In genomic region chr19:5693195-5694166, GRCh38 we compare ENCODE assay signal across 11 cellular contexts. TPM values are rescaled to one million over a fixed set of nuclear protein-coding genes. Genes with fewer than 3 reads are reported as not detected.
DNase-seq lines count a peak whose midpoint lies in the region; ATAC-seq and TF ChIP-seq lines count a peak whose summit lies in the region.
"Had no signal": no experiment of that assay in that cellular context is flagged by ENCODE, and none has a peak within 500 bp of the region (broad histone marks: within the 10 kb centered on the region; RNA-seq: fewer than 3 reads in every experiment).

No MANE protein-coding gene starts in this region.

- H3K4me3 Mint-ChIP-seq in glutamatergic neuron (ENCODE audit: unreplicated experiment): no peak overlapping the region

- intact Hi-C loops in vagina (cut with DNase I): no loop called here

- H3K36me3 ChIP-seq in vagina: peaks cover 0 to 52% of the 10 kb centered on the region in 2 donors

- H3K27me3 ChIP-seq in vagina: no peaks in the 10 kb centered on the region

- peak; percentile 31 for DNase-seq in stimulated activated CD4-positive, alpha-beta T cell treated with anti-CD3 and anti-CD28 coated beads, Interleukin-4, amount 100 ng/mL, for 24 hours
- no peak for DNase-seq in stimulated activated CD4-positive, alpha-beta T cell treated with anti-CD3 and anti-CD28 coated beads, Interleukin-4, amount 100 ng/mL, for 1 hour
- DNase-seq in SW480 (ENCODE audit: low spot score) (peak; percentile 26), glutamatergic neuron (no peak), retina (no peak), NCI-H2227 (lab: John Stamatoyannopoulos, UW; ENCODE audit: unreplicated experiment) (no peak), vagina (ENCODE audit: extremely low spot score in 2 of 2) (no peak)
- DNase-seq: DMS79 treated with DMSO at 0.1 percent for 48 hours had no signal

- TF ChIP-seq CTCF in glutamatergic neuron (IDR thresholded peaks at IDR 0.05; ENCODE audit: partially characterized antibody, unreplicated experiment): no peak
- TF ChIP-seq CTCF in vagina (IDR thresholded peaks at IDR 0.05): no peak

- peak overlapping the region; percentile 43 for H3K27ac Mint-ChIP-seq in glutamatergic neuron (ENCODE audit: unreplicated experiment)

- TF ChIP-seq POLR2A in vagina (IDR thresholded peaks at IDR 0.05): no peak

- peaks cover 34% of the 10 kb centered on the region for H3K4me1 ChIP-seq in vagina

- H3K9me3 Mint-ChIP-seq in glutamatergic neuron (ENCODE audit: unreplicated experiment): peaks cover 16% of the 10 kb centered on the region

- no peaks in the 10 kb centered on the region for H3K36me3 Mint-ChIP-seq in glutamatergic neuron (ENCODE audit: unreplicated experiment)

- no peaks in the 10 kb centered on the region for H3K9me3 ChIP-seq in vagina

- H3K27ac ChIP-seq in vagina: no peak overlapping the region

- no peaks in the 10 kb centered on the region for H3K4me1 Mint-ChIP-seq in glutamatergic neuron (ENCODE audit: low read depth, unreplicated experiment)

- H3K27me3 Mint-ChIP-seq in glutamatergic neuron (ENCODE audit: unreplicated experiment): peaks cover 11% of the 10 kb centered on the region

- ATAC-seq in GM19395 (IDR thresholded peaks at IDR 0.05; ENCODE audit: unreplicated experiment): no peak

- H3K4me3 ChIP-seq in vagina: no peak overlapping the region

RNA-seq across cellular contexts. Expression of gene RPL36, which starts 3.4 kb away (rescaled TPM):
- total RNA-seq in glutamatergic neuron (ENCODE audit: unreplicated experiment) (514 TPM), vagina (703 TPM)

RNA-seq across cellular contexts. Expression of gene HSD11B1L, which starts 12.7 kb away (rescaled TPM):
- 64.4 TPM for total RNA-seq in glutamatergic neuron (ENCODE audit: unreplicated experiment)
- 10.3 TPM for total RNA-seq in vagina

RNA-seq across cellular contexts. Expression of gene MICOS13, which starts 13.2 kb away (rescaled TPM):
- 22.8 TPM for total RNA-seq in glutamatergic neuron (ENCODE audit: unreplicated experiment)
- total RNA-seq in vagina: 83.2 TPM

RNA-seq across cellular contexts. Expression of gene LONP1, which starts 26.5 kb away (rescaled TPM):
- total RNA-seq in glutamatergic neuron (ENCODE audit: unreplicated experiment): 98.5 TPM
- total RNA-seq in vagina: 53.3 TPM

RNA-seq across cellular contexts. Expression of gene CATSPERD, which starts 27.0 kb away (rescaled TPM):
- not detected for total RNA-seq in glutamatergic neuron (ENCODE audit: unreplicated experiment)
- not detected for total RNA-seq in vagina
- total RNA-seq: dermis microvascular lymphatic vessel endothelial cell, RPMI7951 had no signal

Comparison
In these comparisons a context has a peak if more than half of its experiments do, and no peak if none do; other contexts are left out.
1. DNase-seq: peak in stimulated activated CD4-positive, alpha-beta T cell treated with anti-CD3 and anti-CD28 coated beads, Interleukin-4, amount 100 ng/mL, for 24 hours (single experiment) and SW480 (single experiment); none in stimulated activated CD4-positive, alpha-beta T cell treated with anti-CD3 and anti-CD28 coated beads, Interleukin-4, amount 100 ng/mL, for 1 hour (single experiment), glutamatergic neuron (single experiment), retina (single experiment), NCI-H2227 (single experiment) and vagina (0 of 2).